10 cellular contexts compared by ENCODE assay signal in the genomic region with DNA sequence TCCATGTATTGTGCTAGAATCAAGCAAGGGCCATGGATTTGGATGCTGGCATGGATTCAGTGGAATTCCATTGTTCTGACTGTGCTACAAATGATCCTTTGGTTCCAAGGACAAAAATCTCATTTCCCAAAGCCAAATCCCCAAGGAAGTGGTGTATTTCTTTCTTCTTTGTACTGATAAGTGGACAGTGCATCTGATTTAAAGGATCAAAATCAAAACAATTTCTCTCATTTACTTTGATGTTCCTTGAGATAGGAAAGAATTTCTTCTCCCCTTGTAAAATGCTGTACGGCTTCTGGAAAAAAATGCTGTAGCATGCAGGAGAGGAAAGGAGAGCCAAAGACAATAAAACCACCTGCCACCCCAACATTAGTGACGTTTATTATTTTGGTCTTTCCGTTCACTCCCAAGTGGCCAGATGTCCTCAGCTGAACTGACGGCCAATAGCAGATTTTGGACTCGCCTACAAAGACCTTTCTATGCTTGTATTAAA.
A peak's percentile ranks its signal among the peaks of the same experiment; 100 is the strongest.
DNase-seq lines count a peak whose midpoint lies in the region.
"Had no signal": no experiment of that assay in that cellular context is flagged by ENCODE, and none has a peak within 500 bp of the region (broad histone marks: within the 10 kb centered on the region; RNA-seq: fewer than 3 reads in every experiment).

No MANE protein-coding gene starts in this region.

- no peaks in the 10 kb centered on the region for H4K20me1 ChIP-seq in Karpas-422 (ENCODE audit: insufficient read depth, low read depth, low read length)

- no peak overlapping the region for H3K4me2 ChIP-seq in Karpas-422 (ENCODE audit: low read depth, low read length, poor library complexity, severe bottlenecking)

- no peaks in the 10 kb centered on the region for H3K27me3 ChIP-seq in Karpas-422 (ENCODE audit: low read length)

- no peak overlapping the region for H3K27ac ChIP-seq in Karpas-422 (ENCODE audit: low read length)

- H2AFZ ChIP-seq in Karpas-422 (ENCODE audit: low read length): no peak overlapping the region

- H3K4me3 ChIP-seq in Karpas-422 (ENCODE audit: low read length): no peak overlapping the region

- no peaks in the 10 kb centered on the region for H3K9me2 ChIP-seq in Karpas-422 (replicated peaks; ENCODE audit: insufficient read depth, low read length)

- H3K4me1 ChIP-seq in Karpas-422 (ENCODE audit: low read length): no peaks in the 10 kb centered on the region

- no peaks in the 10 kb centered on the region for H3K36me3 ChIP-seq in Karpas-422 (ENCODE audit: insufficient read depth, low read length)

- no peaks in the 10 kb centered on the region for H3K79me2 ChIP-seq in Karpas-422 (ENCODE audit: low read length)

- H3K9me3 ChIP-seq in Karpas-422 (ENCODE audit: low read length): peaks cover 50% of the 10 kb centered on the region

- DNase-seq in EL: peak; percentile 61
- peak; percentile 58 for DNase-seq in NCI-H2227 (lab: John Stamatoyannopoulos, UW; ENCODE audit: unreplicated experiment)
- DNase-seq in fibroblast of gingiva (ENCODE audit: low read depth): peak; percentile 45
- peak; percentile 54 for DNase-seq in pons (ENCODE audit: low spot score)
- DNase-seq in iPS-NIHi11 (ENCODE audit: low spot score): no peak
- DNase-seq in activated CD4-positive, alpha-beta T cell treated with anti-CD3 and anti-CD28 coated beads for 1 hour: no peak
- no peak for DNase-seq in NCI-H1436 treated with DMSO at 0.1 percent for 48 hours (lab: John Stamatoyannopoulos, UW)
- DNase-seq in Karpas-422: no peak
- DNase-seq: H9, NCI-H226 had no signal

- no peak overlapping the region for H3K9ac ChIP-seq in Karpas-422 (ENCODE audit: low read length)

Comparison
In these comparisons a context has a peak if more than half of its experiments do, and no peak if none do; other contexts are left out.
1. DNase-seq: peak in EL (single experiment), NCI-H2227 (single experiment), fibroblast of gingiva (single experiment) and pons (single experiment); none in iPS-NIHi11 (single experiment), activated CD4-positive, alpha-beta T cell treated with anti-CD3 and anti-CD28 coated beads for 1 hour (single experiment), NCI-H1436 treated with DMSO at 0.1 percent for 48 hours (single experiment) and Karpas-422 (single experiment).